8 cellular contexts compared by ENCODE assay signal in genomic region chr11:65572356-65573043, GRCh38.
DNase-seq lines count a peak whose midpoint lies in the region; ATAC-seq and TF ChIP-seq lines count a peak whose summit lies in the region.

Gene FAM89B (plus strand): TSS chr11:65572538. CDS start chr11:65572670, 132 bp downstream.

- no peak for ATAC-seq in HG03095 (IDR thresholded peaks at IDR 0.05; ENCODE audit: unreplicated experiment)

- DNase-seq in NCI-H2081 (lab: John Stamatoyannopoulos, UW) (peak; percentile 76), NCI-H2081 treated with DMSO at 0.1 percent for 48 hours (lab: John Stamatoyannopoulos, UW) (no peak), NCI-H510A (lab: John Stamatoyannopoulos, UW) (peak; percentile 70), coronary artery (ENCODE audit: low spot score) (peak; percentile 94), left kidney (ENCODE audit: low read depth, low spot score) (peak; percentile 97)
- peak; percentile 65 to 84 for DNase-seq in activated CD4-positive, alpha-beta T cell treated with anti-CD3 and anti-CD28 coated beads, Interleukin-2, amount 50 U/mL, for 24 hours (ENCODE audit: low read depth in 1 of 2, low spot score in 1 of 2)
- DNase-seq in stimulated activated CD4-positive, alpha-beta T cell treated with anti-CD3 and anti-CD28 coated beads, Interleukin-1b, Interleukin-23, amount 100 ng/mL, for 4 hours (ENCODE audit: low read depth in 2 of 2): peak; percentile 79 to 82

- peak within 1 kb of the TSS; percentile 98 for H3K4me3 ChIP-seq in coronary artery

- peak within 1 kb of the TSS; percentile 86 to 100 for H3K27ac ChIP-seq in coronary artery

- no peak for TF ChIP-seq CTCF in coronary artery (IDR thresholded peaks at IDR 0.05)
